In genomic region chr11:539971-540481, GRCh38 we compare ENCODE assay signal across 17 cellular contexts. TPM values are rescaled to one million over a fixed set of nuclear protein-coding genes. Genes with fewer than 3 reads are reported as not detected.
DNase-seq lines count a peak whose midpoint lies in the region; ATAC-seq, FAIRE-seq and TF ChIP-seq lines count a peak whose summit lies in the region.
"Had no signal": no experiment of that assay in that cellular context is flagged by ENCODE, and none has a peak within 500 bp of the region (broad histone marks: within the 10 kb centered on the region; RNA-seq: fewer than 3 reads in every experiment).

No MANE protein-coding gene starts in this region.

- H3K4me1 Mint-ChIP-seq in CD14-positive monocyte: peaks cover 9% of the 10 kb centered on the region

- H3K4me3 ChIP-seq in H1 (ENCODE audit: extremely low read depth in 1 of 4, insufficient read depth in 2 of 4, low read depth in 3 of 4, low read length in 4 of 4): no peak overlapping the region
- H3K4me3 ChIP-seq in mesendoderm (ENCODE audit: low read length): no peak overlapping the region
- H3K4me3 ChIP-seq: MG63 had no signal

- no peak overlapping the region for H3K4me3 Mint-ChIP-seq in CD14-positive monocyte
- H3K4me3 Mint-ChIP-seq: CD4-positive, alpha-beta T cell had no signal

- H3K23ac ChIP-seq in H1 (ENCODE audit: insufficient read length): no peak overlapping the region
- H3K23ac ChIP-seq in mesendoderm (ENCODE audit: low read length): peak overlapping the region; percentile 45

- peak overlapping the region; percentile 75; the same call in 1 of the 2 replicates for H2BK12ac ChIP-seq in H1 (ENCODE audit: low read depth, low read length)

- H3K79me1 ChIP-seq in H1 (ENCODE audit: low read depth, low read length): no peaks in the 10 kb centered on the region
- no peaks in the 10 kb centered on the region for H3K79me1 ChIP-seq in mesendoderm (ENCODE audit: low read length)

- H2BK120ac ChIP-seq in H1 (replicated peaks; ENCODE audit: low read depth, low read length) (no peak overlapping the region), mesendoderm (ENCODE audit: low read depth, low read length) (no peak overlapping the region)

- no peak overlapping the region for H4K5ac ChIP-seq in H1 (ENCODE audit: insufficient read length, low read depth, low read length)
- H4K5ac ChIP-seq in mesendoderm (ENCODE audit: low read length): no peak overlapping the region

- H3K9ac ChIP-seq in H1 (replicated peaks in 1 of 4; ENCODE audit: extremely low read depth in 1 of 4, low read depth in 3 of 4, low read length in 3 of 4) (no peak overlapping the region; a peak in 1 of 7 replicates), mesendoderm (ENCODE audit: low read length) (no peak overlapping the region)

- peaks cover 15% of the 10 kb centered on the region; the same call in 1 of the 2 replicates for H3K23me2 ChIP-seq in H1 (ENCODE audit: low read depth, low read length)

- no peak overlapping the region for H2BK20ac ChIP-seq in H1 (ENCODE audit: low read length)

- H3K36me3 ChIP-seq in H1 (ENCODE audit: control insufficient read depth in 2 of 4, insufficient read depth in 4 of 4, low read length in 3 of 4) (no peaks in the 10 kb centered on the region), mesendoderm (ENCODE audit: control insufficient read depth, insufficient read depth, low read length) (no peaks in the 10 kb centered on the region)
- H3K36me3 ChIP-seq: MG63 had no signal

- H3K79me2 ChIP-seq in H1 (ENCODE audit: control insufficient read depth in 1 of 2, insufficient read depth in 2 of 2, low read length in 2 of 2) (no peaks in the 10 kb centered on the region), mesendoderm (ENCODE audit: control insufficient read depth, insufficient read depth, low read length) (no peaks in the 10 kb centered on the region)

- TF ChIP-seq CTCF in CD14-positive monocyte (IDR thresholded peaks at IDR 0.05) (no peak), H1 (IDR thresholded peaks at IDR 0.05; ENCODE audit: control extremely low read depth in 1 of 3, insufficient read depth in 1 of 3, low read depth in 1 of 3, low read length in 3 of 3) (no peak)

- H3K56ac ChIP-seq in H1 (replicated peaks; ENCODE audit: insufficient read length, low read depth, low read length): no peak overlapping the region
- no peak overlapping the region for H3K56ac ChIP-seq in mesendoderm (ENCODE audit: low read length)

- FAIRE-seq in H1 (lab: Jason Lieb, UNC): no peak
- FAIRE-seq: H54 had no signal

- no peak overlapping the region for H3K27ac ChIP-seq in H1 (ENCODE audit: low read depth, low read length)
- H3K27ac ChIP-seq in mesendoderm (ENCODE audit: low read depth, low read length): no peak overlapping the region

- peaks cover 0 to 4% (median 0%) of the 10 kb centered on the region in 7 donors for H3K9me3 Mint-ChIP-seq in CD14-positive monocyte
- H3K9me3 Mint-ChIP-seq: CD4-positive, alpha-beta T cell had no signal

- TF ChIP-seq EP300 in H1 (IDR thresholded peaks at IDR 0.05; ENCODE audit: borderline replicate concordance in 1 of 2, low read depth in 2 of 2, low read length in 2 of 2): no peak

- intact Hi-C loops in CD14-positive monocyte (cut with micrococcal nuclease): no loop called here

- H2AFZ ChIP-seq in H1 (ENCODE audit: low read length): no peak overlapping the region

- CTCF ChIA-PET in H1 (lab: Charles Lee; ENCODE audit: partially characterized antibody): interaction anchor here (1.3 to 2.0 kb wide), 2 partner anchors 15 to 16 kb away, joined by 4 read pairs; no protein-coding TSS in a partner anchor

- no peak overlapping the region for H3K18ac ChIP-seq in H1 (ENCODE audit: extremely low read depth, low read length)
- H3K18ac ChIP-seq in mesendoderm (ENCODE audit: low read length): no peak overlapping the region

- H2BK5ac ChIP-seq in H1 (ENCODE audit: low read depth, low read length) (no peak overlapping the region), mesendoderm (ENCODE audit: low read length) (no peak overlapping the region)

- no peak overlapping the region for H3K14ac ChIP-seq in H1 (ENCODE audit: insufficient read length)

- H3K4me1 ChIP-seq in H1 (replicated peaks in 1 of 4; ENCODE audit: control insufficient read depth in 3 of 4, insufficient read depth in 4 of 4, low read length in 3 of 4) (peaks cover 0 to 13% (median 8%) of the 10 kb centered on the region in 4 experiments; a peak in 5 of 7 replicates), mesendoderm (ENCODE audit: control insufficient read depth, low read depth, low read length) (peaks cover 4% of the 10 kb centered on the region)

- peak overlapping the region; percentile 74 for H4K91ac ChIP-seq in H1 (replicated peaks; ENCODE audit: insufficient read length, low read length)

- no peak overlapping the region for H2AK5ac ChIP-seq in H1 (ENCODE audit: low read depth, low read length)
- H2AK5ac ChIP-seq in mesendoderm (ENCODE audit: low read length): no peak overlapping the region

- DNase-seq in CD14-positive monocyte (ENCODE audit: low spot score) (peak; percentile 35), H1 (ENCODE audit: low read depth in 1 of 2, low spot score in 2 of 2) (peak in 1 of 2 experiments; percentile 41), mesendoderm (no peak), AG20443 (ENCODE audit: low spot score) (no peak)
- DNase-seq: AML-193; CD4-positive, alpha-beta T cell; EL; MG63; NCI-H1092; NCI-H146; NCI-H2081 treated with DMSO at 0.1 percent for 48 hours; NCI-H510A treated with DMSO at 0.1 percent for 48 hours; NCI-H82 had no signal

- WGBS in H1 (ENCODE audit: extremely low coverage in 1 of 2, insufficient coverage in 1 of 2, insufficient read length in 1 of 2, insufficient replicate concordance in 2 of 2, low coverage in 1 of 2, low lambda C conversion rate in 2 of 2, missing lambda C conversion rate in 1 of 2), 2 experiments: 91% methylated on average over 8 of the region's 8 CpGs; no CpG with 5 or more reads in 1 of the 2 experiments
- WGBS in mesendoderm (ENCODE audit: extremely low coverage, insufficient coverage, low lambda C conversion rate): no CpG with 5 or more reads among the region's 8 CpGs

- no peak for TF ChIP-seq POLR2A in H1 (IDR thresholded peaks at IDR 0.05; ENCODE audit: control extremely low read depth in 1 of 2, low read depth in 2 of 2, low read length in 2 of 2)

- POLR2A ChIA-PET in H1 (lab: Charles Lee; ENCODE audit: partially characterized antibody): interaction anchor here (0.6 to 1.3 kb wide), 4 partner anchors 17 to 246 kb away, joined by 3 to 4 read pairs (median 4); partner anchors contain the start of genes IRF7 and PHRF1

- no peak overlapping the region for H3K27ac Mint-ChIP-seq in CD14-positive monocyte
- H3K27ac Mint-ChIP-seq: CD4-positive, alpha-beta T cell had no signal

- ATAC-seq in HG03469 (IDR thresholded peaks at IDR 0.05; ENCODE audit: unreplicated experiment): no peak
- ATAC-seq: Panc1, Right ventricle myocardium inferior had no signal

- H3K27me3 ChIP-seq in H1 (replicated peaks in 1 of 4; ENCODE audit: control insufficient read depth in 3 of 4, extremely low read depth in 1 of 4, insufficient read depth in 3 of 4, low read length in 3 of 4): peaks cover 0 to 16% (median 6%) of the 10 kb centered on the region in 4 experiments; a peak in 5 of 7 replicates
- H3K27me3 ChIP-seq in mesendoderm (ENCODE audit: insufficient read depth, low read length, poor library complexity): no peaks in the 10 kb centered on the region
- H3K27me3 ChIP-seq: MG63 had no signal

- H4K8ac ChIP-seq in H1 (ENCODE audit: extremely low read depth, insufficient read depth, low read length): peak overlapping the region; percentile 68; the same call in 1 of the 2 replicates
- no peak overlapping the region for H4K8ac ChIP-seq in mesendoderm (ENCODE audit: low read depth, low read length)

- peaks cover 15 to 40% (median 26%) of the 10 kb centered on the region in 3 donors for H3K27me3 Mint-ChIP-seq in CD14-positive monocyte (ENCODE audit: low read depth in 3 of 3)
- H3K27me3 Mint-ChIP-seq: CD4-positive, alpha-beta T cell had no signal

- H2BK15ac ChIP-seq in H1 (ENCODE audit: low read length) (0 out of 2 replicates have a peak overlapping the region, but pooled peaks have one; percentile 16), mesendoderm (replicated peaks; ENCODE audit: low read depth) (no peak overlapping the region)

- no peaks in the 10 kb centered on the region for H3K36me3 Mint-ChIP-seq in CD14-positive monocyte

- TF ChIP-seq RAD21 in H1 (IDR thresholded peaks at IDR 0.05 in 1 of 2, conservative IDR thresholded peaks at IDR 0.05 in 1 of 2; ENCODE audit: low read depth in 2 of 2, low read length in 2 of 2): no peak

- no peaks in the 10 kb centered on the region for H4K20me1 ChIP-seq in H1 (replicated peaks in 1 of 2; ENCODE audit: control insufficient read depth in 1 of 2, insufficient read depth in 2 of 2, low read length in 2 of 2)

- no peaks in the 10 kb centered on the region for H3K9me3 ChIP-seq in H1 (ENCODE audit: insufficient read depth in 2 of 2, low read depth in 1 of 2, low read length in 1 of 2)
- H3K9me3 ChIP-seq: MG63 had no signal

- H3K4me2 ChIP-seq in H1 (ENCODE audit: insufficient read depth in 1 of 2, low read depth in 2 of 2, low read length in 2 of 2): no peak overlapping the region
- no peak overlapping the region for H3K4me2 ChIP-seq in mesendoderm (ENCODE audit: low read length)

- H3K4ac ChIP-seq in H1 (replicated peaks; ENCODE audit: insufficient read length, low read depth, low read length) (no peak overlapping the region), mesendoderm (ENCODE audit: low read depth, low read length) (no peak overlapping the region)

RNA-seq across cellular contexts. Expression of gene LRRC56, which starts 2.7 kb away (rescaled TPM):
- polyA plus RNA-seq in CD14-positive monocyte (under 1 TPM in 1 of 2 donors, not detected in 1; 0.09 TPM), H1 (2011; rRNA removed) (0.94 and 1.6 TPM in 2 replicates)
- total RNA-seq in H1 (2021; fragmentation: NEBNext Ultra II Directional; extraction: Animal tissue kit (Norgen Biotek cat#: 25700)): 1.9 and 2.1 TPM in 2 replicates
- polyA plus RNA-seq in H1 (2011; cell fraction: cytosol; rRNA removed): 1.9 TPM
- polyA plus RNA-seq in H1 (2011; cell fraction: nucleus; rRNA removed): 8.4 TPM
- polyA plus RNA-seq in H1 (2012, experiment 1 of 2): 1.2 to 1.8 TPM (median 1.6 TPM) in 4 replicates
- 0.70 TPM for polyA plus RNA-seq in H1 (2012, experiment 2 of 2)
- 0.71 TPM for polyA plus RNA-seq in H1 (2013, experiment 1 of 2)
- polyA plus RNA-seq in H1 (2013, experiment 2 of 2): 0.75 TPM
- 0.68 and 0.88 TPM in 2 replicates for polyA minus RNA-seq in H1 (2011; rRNA and poly(A)+ RNA removed)
- polyA minus RNA-seq in H1 (2011; cell fraction: cytosol; rRNA and poly(A)+ RNA removed): 0.88 TPM
- polyA minus RNA-seq in H1 (2011; cell fraction: nucleus; rRNA and poly(A)+ RNA removed): 2.4 TPM
- 0.37 TPM for polyA plus RNA-seq in mesendoderm (2013, experiment 1 of 2)
- 0.35 TPM for polyA plus RNA-seq in mesendoderm (2013, experiment 2 of 2)

RNA-seq across cellular contexts. Expression of gene HRAS, which starts 4.7 kb away (rescaled TPM):
- polyA plus RNA-seq in CD14-positive monocyte: 10 to 100 TPM; 10.1 to 10.3 TPM
- total RNA-seq in H1 (2021; fragmentation: NEBNext Ultra II Directional; extraction: Animal tissue kit (Norgen Biotek cat#: 25700)): 54.7 and 60.9 TPM in 2 replicates
- polyA plus RNA-seq in H1 (2011; rRNA removed): 44.3 and 63.4 TPM in 2 replicates
- polyA plus RNA-seq in H1 (2011; cell fraction: cytosol; rRNA removed): 47.4 TPM
- polyA plus RNA-seq in H1 (2011; cell fraction: nucleus; rRNA removed): 117 TPM
- polyA plus RNA-seq in H1 (2012, experiment 1 of 2): 63.6 to 78.2 TPM (median 69.2 TPM) in 4 replicates
- polyA plus RNA-seq in H1 (2012, experiment 2 of 2): 56.3 TPM
- 25.7 TPM for polyA plus RNA-seq in H1 (2013, experiment 1 of 2)
- 26.0 TPM for polyA plus RNA-seq in H1 (2013, experiment 2 of 2)
- polyA minus RNA-seq in H1 (2011; rRNA and poly(A)+ RNA removed): 28.2 and 33.1 TPM in 2 replicates
- 22.0 TPM for polyA minus RNA-seq in H1 (2011; cell fraction: cytosol; rRNA and poly(A)+ RNA removed)
- polyA minus RNA-seq in H1 (2011; cell fraction: nucleus; rRNA and poly(A)+ RNA removed): 21.5 TPM
- 37.4 TPM for polyA plus RNA-seq in mesendoderm (2013, experiment 1 of 2)
- polyA plus RNA-seq in mesendoderm (2013, experiment 2 of 2): 38.7 TPM

RNA-seq across cellular contexts. Expression of gene LMNTD2, which starts 20.5 kb away (rescaled TPM):
- polyA plus RNA-seq in CD14-positive monocyte (1 to 10 TPM in 1 of 2 donors, under 1 TPM in 1; 0.67 to 1.2 TPM), H1 (2011; rRNA removed) (1.6 and 3.6 TPM in 2 replicates)
- total RNA-seq in H1 (2021; fragmentation: NEBNext Ultra II Directional; extraction: Animal tissue kit (Norgen Biotek cat#: 25700)): 2.6 and 3.1 TPM in 2 replicates
- 1.8 TPM for polyA plus RNA-seq in H1 (2011; cell fraction: cytosol; rRNA removed)
- polyA plus RNA-seq in H1 (2011; cell fraction: nucleus; rRNA removed): 18.4 TPM
- 1.6 to 3.8 TPM (median 2.2 TPM) in 4 replicates for polyA plus RNA-seq in H1 (2012, experiment 1 of 2)
- polyA plus RNA-seq in H1 (2012, experiment 2 of 2): 1.0 TPM
- 1.7 TPM for polyA plus RNA-seq in H1 (2013, experiment 1 of 2)
- 1.7 TPM for polyA plus RNA-seq in H1 (2013, experiment 2 of 2)
- 0.29 and 0.38 TPM in 2 replicates for polyA minus RNA-seq in H1 (2011; rRNA and poly(A)+ RNA removed)
- 1.0 TPM for polyA minus RNA-seq in H1 (2011; cell fraction: cytosol; rRNA and poly(A)+ RNA removed)
- polyA minus RNA-seq in H1 (2011; cell fraction: nucleus; rRNA and poly(A)+ RNA removed): 3.9 TPM
- polyA plus RNA-seq in mesendoderm (2013, experiment 1 of 2): 0.56 TPM
- 0.49 TPM for polyA plus RNA-seq in mesendoderm (2013, experiment 2 of 2)

RNA-seq across cellular contexts. Expression of gene RASSF7, which starts 20.7 kb away (rescaled TPM):
- 10 to 100 TPM in 1 of 2 donors, 1 to 10 TPM in 1; 10.0 to 12.4 TPM for polyA plus RNA-seq in CD14-positive monocyte
- total RNA-seq in H1 (2021; fragmentation: NEBNext Ultra II Directional; extraction: Animal tissue kit (Norgen Biotek cat#: 25700)): 20.6 and 22.3 TPM in 2 replicates
- polyA plus RNA-seq in H1 (2011; rRNA removed): 43.9 and 60.6 TPM in 2 replicates
- 52.5 TPM for polyA plus RNA-seq in H1 (2011; cell fraction: cytosol; rRNA removed)
- polyA plus RNA-seq in H1 (2011; cell fraction: nucleus; rRNA removed): 130 TPM
- 13.9 to 27.0 TPM (median 25.1 TPM) in 4 replicates for polyA plus RNA-seq in H1 (2012, experiment 1 of 2)
- polyA plus RNA-seq in H1 (2012, experiment 2 of 2): 16.0 TPM
- 16.2 TPM for polyA plus RNA-seq in H1 (2013, experiment 1 of 2)
- polyA plus RNA-seq in H1 (2013, experiment 2 of 2): 15.3 TPM
- polyA minus RNA-seq in H1 (2011; rRNA and poly(A)+ RNA removed): 4.3 and 7.4 TPM in 2 replicates
- polyA minus RNA-seq in H1 (2011; cell fraction: cytosol; rRNA and poly(A)+ RNA removed): 14.5 TPM
- polyA minus RNA-seq in H1 (2011; cell fraction: nucleus; rRNA and poly(A)+ RNA removed): 19.7 TPM
- polyA plus RNA-seq in mesendoderm (2013, experiment 1 of 2): 5.6 TPM
- polyA plus RNA-seq in mesendoderm (2013, experiment 2 of 2): 6.5 TPM

RNA-seq across cellular contexts. Expression of gene RNH1, which starts 33.0 kb away (rescaled TPM):
- polyA plus RNA-seq in CD14-positive monocyte: 100 to 1,000 TPM; 443 to 445 TPM
- 49.8 and 53.4 TPM in 2 replicates for total RNA-seq in H1 (2021; fragmentation: NEBNext Ultra II Directional; extraction: Animal tissue kit (Norgen Biotek cat#: 25700))
- 48.7 and 86.4 TPM in 2 replicates for polyA plus RNA-seq in H1 (2011; rRNA removed)
- 60.1 TPM for polyA plus RNA-seq in H1 (2011; cell fraction: cytosol; rRNA removed)
- 139 TPM for polyA plus RNA-seq in H1 (2011; cell fraction: nucleus; rRNA removed)
- polyA plus RNA-seq in H1 (2012, experiment 1 of 2): 36.0 to 56.2 TPM (median 54.7 TPM) in 4 replicates
- polyA plus RNA-seq in H1 (2012, experiment 2 of 2): 56.3 TPM
- 29.5 TPM for polyA plus RNA-seq in H1 (2013, experiment 1 of 2)
- 27.5 TPM for polyA plus RNA-seq in H1 (2013, experiment 2 of 2)
- polyA minus RNA-seq in H1 (2011; rRNA and poly(A)+ RNA removed): 29.0 and 44.4 TPM in 2 replicates
- 38.3 TPM for polyA minus RNA-seq in H1 (2011; cell fraction: cytosol; rRNA and poly(A)+ RNA removed)
- 63.2 TPM for polyA minus RNA-seq in H1 (2011; cell fraction: nucleus; rRNA and poly(A)+ RNA removed)
- 31.3 TPM for polyA plus RNA-seq in mesendoderm (2013, experiment 1 of 2)
- 31.7 TPM for polyA plus RNA-seq in mesendoderm (2013, experiment 2 of 2)
